In the genomic region with DNA sequence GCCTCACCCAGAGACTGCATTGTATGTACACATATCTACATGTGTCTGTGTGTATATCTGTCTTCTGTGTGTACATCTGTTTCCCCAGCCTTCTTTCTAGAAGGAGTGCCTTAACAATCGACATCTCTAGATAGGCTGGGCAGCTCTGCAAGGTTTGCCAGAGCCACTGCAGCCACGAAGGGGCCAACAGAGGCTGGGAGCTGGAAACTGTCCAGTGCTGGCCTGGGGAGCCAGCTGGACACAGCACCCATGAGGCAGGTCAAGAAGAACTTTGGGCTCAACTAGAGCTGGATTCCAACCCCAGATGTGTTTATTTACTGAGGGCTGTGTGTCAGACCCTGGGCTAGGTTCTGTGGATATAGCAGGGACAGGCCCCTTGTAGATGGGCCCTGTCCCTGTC, we compare ENCODE assay signal across 23 cellular contexts. TPM values are rescaled to one million over a fixed set of nuclear protein-coding genes. Genes with fewer than 3 reads are reported as not detected.
A peak's percentile ranks its signal among the peaks of the same experiment; 100 is the strongest.
DNase-seq lines count a peak whose midpoint lies in the region; ATAC-seq and TF ChIP-seq lines count a peak whose summit lies in the region.
"Had no signal": no experiment of that assay in that cellular context is flagged by ENCODE, and none has a peak within 500 bp of the region (broad histone marks: within the 10 kb centered on the region; RNA-seq: fewer than 3 reads in every experiment).

No MANE protein-coding gene starts in this region.

- peaks cover 17 to 31% (median 25%) of the 10 kb centered on the region in 4 donors for H3K4me1 Mint-ChIP-seq in CD4-positive, alpha-beta memory T cell
- H3K4me1 Mint-ChIP-seq in stimulated activated effector memory CD8-positive, alpha-beta T cell treated with anti-CD3 and anti-CD28 coated beads, Interleukin-12 subunit alpha, Interleukin-12 subunit beta, amount 100 ng/mL, for 72 hours = peaks cover 38% of the 10 kb centered on the region
- H3K4me1 Mint-ChIP-seq: activated naive CD8-positive, alpha-beta T cell treated with anti-CD3 and anti-CD28 coated beads for 36 hours had no signal

- no peak for DNase-seq in CD4-positive, alpha-beta memory T cell
- no peak for DNase-seq in ascending aorta (ENCODE audit: low spot score in 2 of 2)
- no peak for DNase-seq in stimulated activated effector memory CD8-positive, alpha-beta T cell treated with anti-CD3 and anti-CD28 coated beads, Interleukin-12 subunit alpha, Interleukin-12 subunit beta, amount 100 ng/mL, for 72 hours (ENCODE audit: low spot score in 2 of 2)
- DNase-seq in GDM1 (lab: John Stamatoyannopoulos, UW) = no peak
- no peak for DNase-seq in inferior parietal cortex (ENCODE audit: extremely low spot score)
- DNase-seq in DMS79 (lab: John Stamatoyannopoulos, UW) = no peak
- no peak for DNase-seq in effector CD8-positive, alpha-beta T cell (lab: John Stamatoyannopoulos, UW)
- DNase-seq: activated B cell treated with CpG ODN at 0.5 μM for 24 hours; activated naive CD8-positive, alpha-beta T cell treated with anti-CD3 and anti-CD28 coated beads for 36 hours; activated T-cell treated with anti-CD3 and anti-CD28 coated beads, Interleukin-2, amount 50 U/mL, for 72 hours; brain microvascular endothelial cell; DND-41; erythroblast; left lung; NCI-H524 treated with DMSO at 0.1 percent for 48 hours; SHP77; stimulated activated CD4-positive, alpha-beta T cell treated with anti-CD3 and anti-CD28 coated beads, Interleukin-4, amount 100 ng/mL, for 4 hours had no signal

- CTCF ChIA-PET in CD4-positive, alpha-beta memory T cell (lab: Charles Lee; ENCODE audit: partially characterized antibody) = no interaction called here

- no peaks in the 10 kb centered on the region for H3K9me3 ChIP-seq in CD4-positive, alpha-beta memory T cell (ENCODE audit: control insufficient read depth in 1 of 2, low read length in 2 of 2)
- H3K9me3 ChIP-seq in ascending aorta = no peaks in the 10 kb centered on the region
- H3K9me3 ChIP-seq: left lung, pancreas had no signal

- no peaks in the 10 kb centered on the region for H3K27me3 ChIP-seq in CD4-positive, alpha-beta memory T cell (ENCODE audit: insufficient read depth, low read length)
- H3K27me3 ChIP-seq in ascending aorta (no peaks in the 10 kb centered on the region), layer of hippocampus (ENCODE audit: control insufficient read depth, insufficient read depth, low read length) (no peaks in the 10 kb centered on the region)
- H3K27me3 ChIP-seq: pancreas had no signal

- peak overlapping the region in 1 of 8 donors; percentile 78 for H3K4me3 Mint-ChIP-seq in CD4-positive, alpha-beta memory T cell
- no peak overlapping the region for H3K4me3 Mint-ChIP-seq in stimulated activated effector memory CD8-positive, alpha-beta T cell treated with anti-CD3 and anti-CD28 coated beads, Interleukin-12 subunit alpha, Interleukin-12 subunit beta, amount 100 ng/mL, for 72 hours
- H3K4me3 Mint-ChIP-seq: activated B cell treated with CpG ODN at 0.5 μM for 24 hours; activated naive CD8-positive, alpha-beta T cell treated with anti-CD3 and anti-CD28 coated beads for 36 hours had no signal

- H3K27ac Mint-ChIP-seq in CD4-positive, alpha-beta memory T cell = peak overlapping the region in 5 of 7 donors; percentile 11 to 60 (median 35)
- H3K27ac Mint-ChIP-seq in stimulated activated effector memory CD8-positive, alpha-beta T cell treated with anti-CD3 and anti-CD28 coated beads, Interleukin-12 subunit alpha, Interleukin-12 subunit beta, amount 100 ng/mL, for 72 hours = peak overlapping the region; percentile 9
- H3K27ac Mint-ChIP-seq: activated B cell treated with CpG ODN at 0.5 μM for 24 hours; activated naive CD8-positive, alpha-beta T cell treated with anti-CD3 and anti-CD28 coated beads for 36 hours; activated T-cell treated with anti-CD3 and anti-CD28 coated beads, Interleukin-2, amount 50 U/mL, for 72 hours had no signal

- peaks cover 0 to 6% (median 0%) of the 10 kb centered on the region in 8 donors for H3K9me3 Mint-ChIP-seq in CD4-positive, alpha-beta memory T cell
- no peaks in the 10 kb centered on the region for H3K9me3 Mint-ChIP-seq in stimulated activated effector memory CD8-positive, alpha-beta T cell treated with anti-CD3 and anti-CD28 coated beads, Interleukin-12 subunit alpha, Interleukin-12 subunit beta, amount 100 ng/mL, for 72 hours
- H3K9me3 Mint-ChIP-seq: activated B cell treated with CpG ODN at 0.5 μM for 24 hours; activated naive CD8-positive, alpha-beta T cell treated with anti-CD3 and anti-CD28 coated beads for 36 hours; activated T-cell treated with anti-CD3 and anti-CD28 coated beads, Interleukin-2, amount 50 U/mL, for 72 hours had no signal

- no peak overlapping the region for H3K27ac ChIP-seq in CD4-positive, alpha-beta memory T cell (ENCODE audit: low read depth, low read length)
- H3K27ac ChIP-seq in ascending aorta (peak overlapping the region; percentile 85 to 92), layer of hippocampus (ENCODE audit: low read depth, low read length) (peak overlapping the region; percentile 54)
- H3K27ac ChIP-seq: brain microvascular endothelial cell, left lung, pancreas, skin epidermis had no signal

- POLR2A ChIA-PET in CD4-positive, alpha-beta memory T cell (lab: Charles Lee; ENCODE audit: partially characterized antibody) = no interaction called here

- peaks cover 0 to 2% of the 10 kb centered on the region in 2 donors for H3K36me3 Mint-ChIP-seq in CD4-positive, alpha-beta memory T cell
- H3K36me3 Mint-ChIP-seq in stimulated activated effector memory CD8-positive, alpha-beta T cell treated with anti-CD3 and anti-CD28 coated beads, Interleukin-12 subunit alpha, Interleukin-12 subunit beta, amount 100 ng/mL, for 72 hours = no peaks in the 10 kb centered on the region
- H3K36me3 Mint-ChIP-seq: activated naive CD8-positive, alpha-beta T cell treated with anti-CD3 and anti-CD28 coated beads for 36 hours had no signal

- H3K4me3 ChIP-seq in CD4-positive, alpha-beta memory T cell (ENCODE audit: low read length in 2 of 2) = no peak overlapping the region
- H3K4me3 ChIP-seq in ascending aorta = no peak overlapping the region
- H3K4me3 ChIP-seq: left lung, pancreas, skin epidermis had no signal

- no peaks in the 10 kb centered on the region for H3K36me3 ChIP-seq in CD4-positive, alpha-beta memory T cell (ENCODE audit: insufficient read depth, low read length)
- H3K36me3 ChIP-seq in ascending aorta = no peaks in the 10 kb centered on the region
- H3K36me3 ChIP-seq: brain microvascular endothelial cell, left lung, pancreas had no signal

- no peaks in the 10 kb centered on the region for H3K27me3 Mint-ChIP-seq in CD4-positive, alpha-beta memory T cell

- no peak for TF ChIP-seq CTCF in ascending aorta (IDR thresholded peaks at IDR 0.05)

- no peak for ATAC-seq in stimulated activated effector memory CD8-positive, alpha-beta T cell treated with anti-CD3 and anti-CD28 coated beads, Interleukin-12 subunit alpha, Interleukin-12 subunit beta, amount 100 ng/mL, for 72 hours
- ATAC-seq: left lung, pancreas had no signal

- peaks cover 12% of the 10 kb centered on the region for H3K4me1 ChIP-seq in CD4-positive, alpha-beta memory T cell (ENCODE audit: insufficient read depth, low read length)
- peaks cover 11 to 39% of the 10 kb centered on the region in 2 donors for H3K4me1 ChIP-seq in ascending aorta
- H3K4me1 ChIP-seq: pancreas had no signal

- intact Hi-C loops in CD4-positive, alpha-beta memory T cell (cut with micrococcal nuclease) = no loop called here
- intact Hi-C loops in ascending aorta (cut with DNase I) = no loop called here

RNA-seq across cellular contexts. Expression of a gene that starts 3.3 kb away (rescaled TPM):
- total RNA-seq in CD4-positive, alpha-beta memory T cell = 1 to 10 TPM; 3.2 to 3.4 TPM
- polyA plus RNA-seq in CD4-positive, alpha-beta memory T cell = under 1 TPM; 0.08 to 0.76 TPM
- 4.2 TPM for total RNA-seq in ascending aorta

RNA-seq across cellular contexts. Expression of a gene that starts 34.8 kb away (rescaled TPM):
- total RNA-seq in CD4-positive, alpha-beta memory T cell = not detected
- polyA plus RNA-seq in CD4-positive, alpha-beta memory T cell = not detected
- total RNA-seq in ascending aorta = not detected
- total RNA-seq: activated B cell treated with CpG ODN at 0.5 μM for 24 hours; activated naive CD8-positive, alpha-beta T cell treated with anti-CD3 and anti-CD28 coated beads for 36 hours; activated T-cell treated with anti-CD3 and anti-CD28 coated beads, Interleukin-2, amount 50 U/mL, for 72 hours; frontal cortex; left lung; pancreas; subcutaneous adipose tissue; T-helper 1 cell treated with Interleukin-12 subunit alpha and Interleukin-12 subunit beta and Interleukin-4 antibody, amounts not matched to agents 30 ng/mL and 1 ng/mL, for 36 hours had no signal
- polyA plus RNA-seq: pancreas had no signal
